In genomic region chr7:49037348-49038210, GRCh38 we compare ENCODE assay signal across 24 cellular contexts.
DNase-seq lines count a peak whose midpoint lies in the region; ATAC-seq, FAIRE-seq and TF ChIP-seq lines count a peak whose summit lies in the region.
"Had no signal": no experiment of that assay in that cellular context is flagged by ENCODE, and none has a peak within 500 bp of the region (broad histone marks: within the 10 kb centered on the region; RNA-seq: fewer than 3 reads in every experiment).

No MANE protein-coding gene starts in this region.

- H2AK5ac ChIP-seq in H1 (ENCODE audit: low read depth, low read length) = no peak overlapping the region

- FAIRE-seq in H1 (lab: Jason Lieb, UNC) = peak; percentile 88
- FAIRE-seq: GM12878, RCC 7860 had no signal

- no peak overlapping the region for H2AFZ ChIP-seq in H1 (ENCODE audit: low read length)

- no peaks in the 10 kb centered on the region for H4K20me1 ChIP-seq in H1 (replicated peaks in 1 of 2; ENCODE audit: control insufficient read depth in 1 of 2, insufficient read depth in 2 of 2, low read length in 2 of 2)
- H4K20me1 ChIP-seq: BLaER1 had no signal

- no peak for TF ChIP-seq POLR2A in H1 (IDR thresholded peaks at IDR 0.05; ENCODE audit: control extremely low read depth in 1 of 2, low read depth in 2 of 2, low read length in 2 of 2)

- peak overlapping the region; percentile 26 to 52 for H3K4me2 ChIP-seq in H1 (ENCODE audit: insufficient read depth in 1 of 2, low read depth in 2 of 2, low read length in 2 of 2)
- H3K4me2 ChIP-seq: BLaER1 had no signal

- H3K23me2 ChIP-seq in H1 (ENCODE audit: low read depth, low read length) = no peaks in the 10 kb centered on the region

- peak overlapping the region; percentile 7; the same call in 1 of the 2 replicates for H2BK12ac ChIP-seq in H1 (ENCODE audit: low read depth, low read length)

- no peaks in the 10 kb centered on the region for H3K79me1 ChIP-seq in H1 (ENCODE audit: low read depth, low read length)

- no peak overlapping the region for H2BK15ac ChIP-seq in H1 (ENCODE audit: low read length)

- CTCF ChIA-PET in H1 (lab: Charles Lee; ENCODE audit: partially characterized antibody) = interaction anchor here (1.2 to 2.5 kb wide), 6 partner anchors 7 to 207 kb away, joined by 3 to 11 read pairs (median 6); no protein-coding TSS in a partner anchor

- TF ChIP-seq RAD21 in H1 (IDR thresholded peaks at IDR 0.05 in 1 of 2, conservative IDR thresholded peaks at IDR 0.05 in 1 of 2; ENCODE audit: low read depth in 2 of 2, low read length in 2 of 2) = no peak

- H3K36me3 ChIP-seq in HUES6 (ENCODE audit: control insufficient read depth, insufficient read depth, low read length) (no peaks in the 10 kb centered on the region), H1 (ENCODE audit: control insufficient read depth in 2 of 4, insufficient read depth in 4 of 4, low read length in 3 of 4) (no peaks in the 10 kb centered on the region)
- no peaks in the 10 kb centered on the region for H3K36me3 ChIP-seq in effector memory CD4-positive, alpha-beta T cell (ENCODE audit: control insufficient read depth, insufficient read depth, low read length)
- H3K36me3 ChIP-seq: BLaER1, SJSA1 had no signal

- H3K27ac ChIP-seq in HUES6 (ENCODE audit: low read depth, low read length) = peak overlapping the region; percentile 77
- peak overlapping the region; percentile 35; the same call in 1 of the 2 replicates for H3K27ac ChIP-seq in H1 (ENCODE audit: low read depth, low read length)
- H3K27ac ChIP-seq in effector memory CD4-positive, alpha-beta T cell (ENCODE audit: insufficient read depth, low read length, poor library complexity, severe bottlenecking) = no peak overlapping the region
- H3K27ac ChIP-seq: BLaER1, SJSA1 had no signal

- H3K9me3 ChIP-seq in HUES6 (ENCODE audit: control insufficient read depth, insufficient read depth, low read depth, low read length) (no peaks in the 10 kb centered on the region; the same call in 1 of the 2 replicates), H1 (ENCODE audit: insufficient read depth in 2 of 2, low read depth in 1 of 2, low read length in 1 of 2) (no peaks in the 10 kb centered on the region)
- no peaks in the 10 kb centered on the region for H3K9me3 ChIP-seq in effector memory CD4-positive, alpha-beta T cell (ENCODE audit: control insufficient read depth, low read length)
- H3K9me3 ChIP-seq: BLaER1, SJSA1 had no signal

- H3K9ac ChIP-seq in HUES6 (ENCODE audit: low read length) (peak overlapping the region; percentile 66), H1 (replicated peaks in 1 of 4; ENCODE audit: extremely low read depth in 1 of 4, low read depth in 3 of 4, low read length in 3 of 4) (no peak overlapping the region)
- H3K9ac ChIP-seq: BLaER1 had no signal

- no peak overlapping the region for H3K23ac ChIP-seq in H1 (ENCODE audit: insufficient read length)

- ATAC-seq in GM18861 (IDR thresholded peaks at IDR 0.05; ENCODE audit: unreplicated experiment) (no peak), GM19035 (IDR thresholded peaks at IDR 0.05; ENCODE audit: unreplicated experiment) (no peak), HG02884 (IDR thresholded peaks at IDR 0.05; ENCODE audit: unreplicated experiment) (no peak)
- ATAC-seq: GM12878, Right ventricle myocardium inferior had no signal

- peak overlapping the region; percentile 97 for H2BK120ac ChIP-seq in H1 (replicated peaks; ENCODE audit: low read depth, low read length)

- H4K5ac ChIP-seq in H1 (ENCODE audit: insufficient read length, low read depth, low read length) = no peak overlapping the region

- POLR2A ChIA-PET in H1 (lab: Charles Lee; ENCODE audit: partially characterized antibody) = interaction anchor here (0.6 to 1.3 kb wide), 4 partner anchors 10 to 1373 kb away, joined by 3 read pairs; no protein-coding TSS in a partner anchor

- no peak overlapping the region; the same call in 1 of the 2 replicates for H3K18ac ChIP-seq in H1 (ENCODE audit: extremely low read depth, low read length)

- H3K79me2 ChIP-seq in H1 (ENCODE audit: control insufficient read depth in 1 of 2, insufficient read depth in 2 of 2, low read length in 2 of 2) = no peaks in the 10 kb centered on the region

- no peaks in the 10 kb centered on the region for H3K27me3 ChIP-seq in HUES6 (ENCODE audit: control insufficient read depth, insufficient read depth, low read length)
- H3K27me3 ChIP-seq in H1 (replicated peaks in 1 of 4; ENCODE audit: control insufficient read depth in 3 of 4, extremely low read depth in 1 of 4, insufficient read depth in 3 of 4, low read length in 3 of 4) = no peaks in the 10 kb centered on the region
- no peaks in the 10 kb centered on the region for H3K27me3 ChIP-seq in effector memory CD4-positive, alpha-beta T cell (replicated peaks; ENCODE audit: control insufficient read depth, insufficient read depth, low read length, poor library complexity, severe bottlenecking)
- H3K27me3 ChIP-seq: BLaER1, SJSA1 had no signal

- peak overlapping the region; percentile 80; the same call in 1 of the 2 replicates for H2BK5ac ChIP-seq in H1 (ENCODE audit: low read depth, low read length)

- no peak overlapping the region for H3K14ac ChIP-seq in H1 (ENCODE audit: insufficient read length)

- no peak overlapping the region for H4K8ac ChIP-seq in H1 (ENCODE audit: extremely low read depth, insufficient read depth, low read length)

- no peak for TF ChIP-seq CTCF in H1 (IDR thresholded peaks at IDR 0.05; ENCODE audit: control extremely low read depth in 1 of 3, insufficient read depth in 1 of 3, low read depth in 1 of 3, low read length in 3 of 3)

- H3K4ac ChIP-seq in H1 (replicated peaks; ENCODE audit: insufficient read length, low read depth, low read length) = peak overlapping the region; percentile 97

- no peak overlapping the region for H3K56ac ChIP-seq in H1 (replicated peaks; ENCODE audit: insufficient read length, low read depth, low read length)

- peak overlapping the region; percentile 50 for H4K91ac ChIP-seq in H1 (replicated peaks; ENCODE audit: insufficient read length, low read length)

- DNase-seq in H1 (ENCODE audit: low read depth in 1 of 2, low spot score in 2 of 2) = no peak
- DNase-seq in left kidney (ENCODE audit: low read depth, low spot score) = peak; percentile 7
- no peak for DNase-seq in effector memory CD4-positive, alpha-beta T cell
- DNase-seq: ACHN; CD4-positive, alpha-beta T cell; COR-L47; DMS79; GOT3; MV-4-11; NCI-H1105 treated with DMSO at 0.1 percent for 48 hours; NCI-H1694; NCI-H2081; NCI-H2171 treated with DMSO at 0.1 percent for 48 hours; NCI-H524 treated with DMSO at 0.1 percent for 48 hours; NCI-H82 had no signal

- WGBS in H1 (ENCODE audit: extremely low coverage in 1 of 2, insufficient coverage in 1 of 2, insufficient read length in 1 of 2, insufficient replicate concordance in 2 of 2, low coverage in 1 of 2, low lambda C conversion rate in 2 of 2, missing lambda C conversion rate in 1 of 2), 2 experiments = 3% methylated on average over 2 of the region's 2 CpGs; no CpG with 5 or more reads in 1 of the 2 experiments

- no peak for TF ChIP-seq EP300 in H1 (IDR thresholded peaks at IDR 0.05; ENCODE audit: borderline replicate concordance in 1 of 2, low read depth in 2 of 2, low read length in 2 of 2)

- H3K4me1 ChIP-seq in HUES6 (ENCODE audit: control insufficient read depth, insufficient read depth, low read length) (peaks cover 35% of the 10 kb centered on the region), H1 (replicated peaks in 1 of 4; ENCODE audit: control insufficient read depth in 3 of 4, insufficient read depth in 4 of 4, low read length in 3 of 4) (peaks cover 2 to 18% (median 10%) of the 10 kb centered on the region in 4 experiments; a peak in 4 of 7 replicates)
- no peaks in the 10 kb centered on the region for H3K4me1 ChIP-seq in effector memory CD4-positive, alpha-beta T cell (ENCODE audit: control insufficient read depth, insufficient read depth, low read length, poor library complexity, severe bottlenecking)
- H3K4me1 ChIP-seq: BLaER1, SJSA1 had no signal

- H2BK20ac ChIP-seq in H1 (ENCODE audit: low read length) = peak overlapping the region; percentile 93; the same call in 1 of the 2 replicates

- H3K4me3 ChIP-seq in HUES6 (ENCODE audit: low read depth, low read length) (peak overlapping the region; percentile 24), H1 (ENCODE audit: extremely low read depth in 1 of 4, insufficient read depth in 2 of 4, low read depth in 3 of 4, low read length in 4 of 4) (peak overlapping the region in 1 of 4 experiments; percentile 36; a peak in 1 of 8 replicates)
- no peak overlapping the region for H3K4me3 ChIP-seq in effector memory CD4-positive, alpha-beta T cell (ENCODE audit: insufficient read depth, low read depth, low read length, poor library complexity, severe bottlenecking)
- H3K4me3 ChIP-seq: BLaER1, GM12878, SJSA1 had no signal

TF ChIP-seq in H1, 55 proteins besides CTCF, POLR2A, EP300 and RAD21 (continues in another document):
- TF ChIP-seq EGR1 (IDR thresholded peaks at IDR 0.05; ENCODE audit: borderline replicate concordance, low read depth, low read length) = no peak
- TF ChIP-seq SIN3A (conservative IDR thresholded peaks at IDR 0.05 in 1 of 2, IDR thresholded peaks at IDR 0.05 in 1 of 2; ENCODE audit: low read depth in 1 of 2, low read length in 2 of 2) = no peak
